8 cellular contexts compared by ENCODE assay signal in genomic region chr5:14870347-14871083, GRCh38.
DNase-seq lines count a peak whose midpoint lies in the region; ATAC-seq and TF ChIP-seq lines count a peak whose summit lies in the region.

No MANE protein-coding gene starts in this region.

- peak overlapping the region; percentile 98 for H3K4me2 ChIP-seq in BLaER1

- H3K27me3 ChIP-seq in BLaER1 = peaks cover 24% of the 10 kb centered on the region

- no peaks in the 10 kb centered on the region for H3K9me3 ChIP-seq in BLaER1

- H3K9ac ChIP-seq in BLaER1 = peak overlapping the region; percentile 85

- DNase-seq in cerebellar cortex (ENCODE audit: low spot score) (peak; percentile 71), medulla oblongata (ENCODE audit: extremely low spot score) (peak; percentile 53)
- peak; percentile 43 for DNase-seq in stimulated activated CD8-positive, alpha-beta memory T cell treated with anti-CD3 and anti-CD28 coated beads, Interleukin-12 subunit alpha, Interleukin-12 subunit beta, amount 100 ng/mL, for 24 hours (ENCODE audit: extremely low read depth)

- H3K4me1 ChIP-seq in BLaER1 = peaks cover 34% of the 10 kb centered on the region

- H3K27ac ChIP-seq in BLaER1 = no peak overlapping the region

- H4K20me1 ChIP-seq in BLaER1 = peaks cover 53% of the 10 kb centered on the region

- TF ChIP-seq CTCF in WI38 (IDR thresholded peaks at IDR 0.05; ENCODE audit: low read depth, low read length) = no peak

- ATAC-seq in HG02610 (IDR thresholded peaks at IDR 0.05; ENCODE audit: unreplicated experiment) (peak; percentile 23), GM21723 (IDR thresholded peaks at IDR 0.05; ENCODE audit: unreplicated experiment) (no peak), HG03520 (IDR thresholded peaks at IDR 0.05; ENCODE audit: unreplicated experiment) (no peak)

- H3K4me3 ChIP-seq in BLaER1 (peak overlapping the region; percentile 87), WI38 (ENCODE audit: low read depth, low read length) (peak overlapping the region; percentile 74)

- H3K36me3 ChIP-seq in BLaER1 = no peaks in the 10 kb centered on the region
